1 cellular context compared by ENCODE assay signal in genomic region chr1:183739082-183739481, GRCh38.
TF ChIP-seq lines count a peak whose summit lies in the region.

No MANE protein-coding gene starts in this region.

TF ChIP-seq in WTC11, 78 proteins besides CTCF, POLR2A, EP300 and RAD21 (continued from another document):
- TF ChIP-seq ZNF425 (CRISPR knock-in tag; conservative IDR thresholded peaks at IDR 0.05) (no peak), ZSCAN18 (CRISPR knock-in tag; IDR thresholded peaks at IDR 0.05) (no peak), MLX (CRISPR knock-in tag; IDR thresholded peaks at IDR 0.05) (no peak), KAT7 (CRISPR knock-in tag; IDR thresholded peaks at IDR 0.05; ENCODE audit: borderline replicate concordance) (no peak)
